In the genomic region with DNA sequence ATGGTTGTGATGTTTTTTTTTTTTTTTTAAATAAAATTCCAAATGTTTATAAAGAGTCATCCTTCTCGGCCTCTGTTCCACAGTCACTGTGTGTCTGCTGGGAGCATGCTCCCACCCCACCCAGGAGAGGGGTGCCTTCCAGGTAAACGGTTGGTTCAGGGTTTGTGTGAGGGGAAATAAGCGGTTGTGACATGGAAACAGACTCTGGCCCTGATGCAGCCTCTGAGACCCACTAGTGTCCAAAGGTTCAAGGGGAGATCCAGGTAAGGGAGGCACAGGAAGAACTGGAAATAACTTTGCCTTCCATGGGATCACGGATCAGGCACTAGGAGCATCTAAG, we compare ENCODE assay signal across 12 cellular contexts. TPM values are rescaled to one million over a fixed set of nuclear protein-coding genes. Genes with fewer than 3 reads are reported as not detected.
"Had no signal": no experiment of that assay in that cellular context is flagged by ENCODE, and none has a peak within 500 bp of the region (broad histone marks: within the 10 kb centered on the region; RNA-seq: fewer than 3 reads in every experiment).

No MANE protein-coding gene starts in this region.

- H3K9me3 ChIP-seq: heart left ventricle, transverse colon had no signal

- H3K4me1 Mint-ChIP-seq: activated naive CD8-positive, alpha-beta T cell treated with anti-CD3 and anti-CD28 coated beads, Interleukin-2, amount 10 ng/mL, durations not matched to agents 7 days and 5 days; neural crest cell had no signal

- H3K27ac ChIP-seq: heart left ventricle, parathyroid adenoma, transverse colon had no signal

- H3K27ac Mint-ChIP-seq: stimulated activated memory B cell treated with anti-CD40 and anti-IgM and Interleukin-4, amounts not matched to agents 10 μg/mL and 1 μg/mL and 100 μg/mL, for 72 hours had no signal

- H3K4me3 Mint-ChIP-seq: activated naive CD8-positive, alpha-beta T cell treated with anti-CD3 and anti-CD28 coated beads, Interleukin-2, amount 10 ng/mL, durations not matched to agents 7 days and 5 days; activated T-cell treated with anti-CD3 and anti-CD28 coated beads, Interleukin-2, amount 50 U/mL, for 24 hours; stimulated activated memory B cell treated with anti-CD40 and anti-IgM and Interleukin-4, amounts not matched to agents 10 μg/mL and 1 μg/mL and 100 μg/mL, for 72 hours had no signal

- H3K9me3 Mint-ChIP-seq: activated naive CD8-positive, alpha-beta T cell treated with anti-CD3 and anti-CD28 coated beads, Interleukin-2, amount 10 ng/mL, durations not matched to agents 7 days and 5 days; activated T-cell treated with anti-CD3 and anti-CD28 coated beads, Interleukin-2, amount 50 U/mL, for 24 hours; neural crest cell; stimulated activated memory B cell treated with anti-CD40 and anti-IgM and Interleukin-4, amounts not matched to agents 10 μg/mL and 1 μg/mL and 100 μg/mL, for 72 hours had no signal

- H2AFZ ChIP-seq: parathyroid adenoma had no signal

- H3K79me2 ChIP-seq: parathyroid adenoma had no signal

- H3K4me1 ChIP-seq: parathyroid adenoma had no signal

- DNase-seq: activated gamma-delta T cell treated with Interleukin-2 at 50 U/mL for 16 hours; activated naive CD8-positive, alpha-beta T cell treated with anti-CD3 and anti-CD28 coated beads, Interleukin-2, amount 10 ng/mL, durations not matched to agents 7 days and 5 days; small intestine; substantia nigra; transverse colon had no signal

- H3K27me3 ChIP-seq: heart left ventricle, transverse colon had no signal

- ATAC-seq: heart left ventricle had no signal

- H3K4me3 ChIP-seq: heart left ventricle, transverse colon had no signal

RNA-seq across cellular contexts. Expression of a gene that starts 15.1 kb away (rescaled TPM):
- total RNA-seq: bronchial epithelial cell, fibroblast of lung had no signal
- polyA plus RNA-seq: fibroblast of lung had no signal
